Comparison of ENCODE assay signal across 2 cellular contexts in the genomic region with DNA sequence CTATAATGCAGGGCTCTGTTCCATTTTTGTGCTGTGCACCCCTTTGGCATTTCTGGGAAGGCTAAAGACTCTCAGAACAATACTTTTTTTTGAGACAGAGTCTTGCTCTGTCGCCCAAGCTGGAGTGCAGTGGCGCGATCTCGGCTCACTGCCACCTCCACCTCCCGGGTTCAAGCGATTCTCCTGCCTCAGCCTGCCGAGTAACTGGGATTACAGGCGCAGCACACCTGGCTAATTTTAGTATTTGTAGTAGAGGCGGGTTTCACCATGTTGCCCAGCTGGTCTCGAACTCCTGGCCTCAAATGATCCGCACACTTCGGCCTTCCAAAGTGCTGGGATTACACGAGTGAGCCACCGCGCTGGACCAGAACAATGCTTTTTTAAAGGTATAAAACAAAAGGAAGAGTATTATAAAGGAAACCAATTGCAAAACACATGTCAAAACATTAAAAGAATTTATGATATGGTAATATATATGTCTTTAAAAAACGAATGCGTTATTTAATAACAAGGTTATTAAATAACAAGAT.
TF ChIP-seq lines count a peak whose summit lies in the region.

No MANE protein-coding gene starts in this region.

TF ChIP-seq in SK-N-SH, 30 proteins besides CTCF, POLR2A, EP300 and RAD21 (continued from another document):
- no peak for TF ChIP-seq ELF1 (IDR thresholded peaks at IDR 0.05)
- no peak for TF ChIP-seq GATA2 (CRISPR knock-in tag; IDR thresholded peaks at IDR 0.05)
- TF ChIP-seq EZH2phosphoT487 (IDR thresholded peaks at IDR 0.05; ENCODE audit: borderline replicate concordance, low read depth) = no peak
- TF ChIP-seq MXI1 (IDR thresholded peaks at IDR 0.05; ENCODE audit: low read depth, low read length) = no peak
- no peak for TF ChIP-seq NRF1 (IDR thresholded peaks at IDR 0.05; ENCODE audit: low read depth, low read length)

TF ChIP-seq in SK-N-SH treated with all-trans-retinoic acid at 6 μM for 48 hours, 23 proteins besides CTCF, POLR2A, EP300 and RAD21:
- TF ChIP-seq, protein P1, sequence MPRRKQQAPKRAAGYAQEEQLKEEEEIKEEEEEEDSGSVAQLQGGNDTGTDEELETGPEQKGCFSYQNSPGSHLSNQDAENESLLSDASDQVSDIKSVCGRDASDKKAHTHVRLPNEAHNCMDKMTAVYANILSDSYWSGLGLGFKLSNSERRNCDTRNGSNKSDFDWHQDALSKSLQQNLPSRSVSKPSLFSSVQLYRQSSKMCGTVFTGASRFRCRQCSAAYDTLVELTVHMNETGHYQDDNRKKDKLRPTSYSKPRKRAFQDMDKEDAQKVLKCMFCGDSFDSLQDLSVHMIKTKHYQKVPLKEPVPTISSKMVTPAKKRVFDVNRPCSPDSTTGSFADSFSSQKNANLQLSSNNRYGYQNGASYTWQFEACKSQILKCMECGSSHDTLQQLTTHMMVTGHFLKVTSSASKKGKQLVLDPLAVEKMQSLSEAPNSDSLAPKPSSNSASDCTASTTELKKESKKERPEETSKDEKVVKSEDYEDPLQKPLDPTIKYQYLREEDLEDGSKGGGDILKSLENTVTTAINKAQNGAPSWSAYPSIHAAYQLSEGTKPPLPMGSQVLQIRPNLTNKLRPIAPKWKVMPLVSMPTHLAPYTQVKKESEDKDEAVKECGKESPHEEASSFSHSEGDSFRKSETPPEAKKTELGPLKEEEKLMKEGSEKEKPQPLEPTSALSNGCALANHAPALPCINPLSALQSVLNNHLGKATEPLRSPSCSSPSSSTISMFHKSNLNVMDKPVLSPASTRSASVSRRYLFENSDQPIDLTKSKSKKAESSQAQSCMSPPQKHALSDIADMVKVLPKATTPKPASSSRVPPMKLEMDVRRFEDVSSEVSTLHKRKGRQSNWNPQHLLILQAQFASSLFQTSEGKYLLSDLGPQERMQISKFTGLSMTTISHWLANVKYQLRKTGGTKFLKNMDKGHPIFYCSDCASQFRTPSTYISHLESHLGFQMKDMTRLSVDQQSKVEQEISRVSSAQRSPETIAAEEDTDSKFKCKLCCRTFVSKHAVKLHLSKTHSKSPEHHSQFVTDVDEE (CRISPR knock-in tag; IDR thresholded peaks at IDR 0.05) = no peak
- TF ChIP-seq ESRRG (CRISPR knock-in tag; IDR thresholded peaks at IDR 0.05) = no peak
- TF ChIP-seq CSDC2 (CRISPR knock-in tag; IDR thresholded peaks at IDR 0.05) = no peak
- no peak for TF ChIP-seq ZFP30 (CRISPR knock-in tag; IDR thresholded peaks at IDR 0.05)
- TF ChIP-seq, protein P2, sequence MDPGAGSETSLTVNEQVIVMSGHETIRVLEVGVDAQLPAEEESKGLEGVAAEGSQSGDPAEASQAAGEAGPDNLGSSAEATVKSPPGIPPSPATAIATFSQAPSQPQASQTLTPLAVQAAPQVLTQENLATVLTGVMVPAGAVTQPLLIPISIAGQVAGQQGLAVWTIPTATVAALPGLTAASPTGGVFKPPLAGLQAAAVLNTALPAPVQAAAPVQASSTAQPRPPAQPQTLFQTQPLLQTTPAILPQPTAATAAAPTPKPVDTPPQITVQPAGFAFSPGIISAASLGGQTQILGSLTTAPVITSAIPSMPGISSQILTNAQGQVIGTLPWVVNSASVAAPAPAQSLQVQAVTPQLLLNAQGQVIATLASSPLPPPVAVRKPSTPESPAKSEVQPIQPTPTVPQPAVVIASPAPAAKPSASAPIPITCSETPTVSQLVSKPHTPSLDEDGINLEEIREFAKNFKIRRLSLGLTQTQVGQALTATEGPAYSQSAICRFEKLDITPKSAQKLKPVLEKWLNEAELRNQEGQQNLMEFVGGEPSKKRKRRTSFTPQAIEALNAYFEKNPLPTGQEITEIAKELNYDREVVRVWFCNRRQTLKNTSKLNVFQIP (CRISPR knock-in tag; IDR thresholded peaks at IDR 0.05; ENCODE audit: borderline replicate concordance, low read depth) = no peak
- no peak for TF ChIP-seq BACH2 (CRISPR knock-in tag; IDR thresholded peaks at IDR 0.05; ENCODE audit: borderline replicate concordance)
- no peak for TF ChIP-seq PPARA (CRISPR knock-in tag; IDR thresholded peaks at IDR 0.05; ENCODE audit: borderline replicate concordance)
